In the genomic region with DNA sequence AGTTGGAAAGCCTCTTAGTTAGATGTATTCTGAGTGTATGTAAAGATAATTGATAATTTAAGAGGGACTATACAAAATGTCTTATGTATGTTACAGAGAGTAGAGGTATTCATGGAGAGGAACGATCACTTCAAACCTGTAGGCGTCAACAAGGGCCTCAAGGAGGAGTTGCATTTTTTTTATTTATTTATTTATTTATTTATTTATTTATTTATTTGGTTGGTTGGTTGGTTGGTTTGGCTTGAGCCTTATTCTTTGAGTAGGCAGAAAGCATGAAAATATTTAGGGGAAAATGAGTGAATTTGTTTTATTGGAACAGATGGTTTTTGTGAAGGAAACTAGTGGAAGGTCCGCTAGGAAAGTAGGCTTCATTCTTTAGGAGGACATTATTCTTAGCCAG, we compare ENCODE assay signal across 23 cellular contexts. TPM values are rescaled to one million over a fixed set of nuclear protein-coding genes. Genes with fewer than 3 reads are reported as not detected.
"Had no signal": no experiment of that assay in that cellular context is flagged by ENCODE, and none has a peak within 500 bp of the region (broad histone marks: within the 10 kb centered on the region; RNA-seq: fewer than 3 reads in every experiment).

No MANE protein-coding gene starts in this region.

- DNase-seq: cortex of kidney; effector memory CD8-positive, alpha-beta T cell; head of caudate nucleus; kidney; mesendoderm; midbrain; natural killer cell; occipital lobe; ovary; posterior cingulate gyrus; psoas muscle; right cardiac atrium; spleen; stimulated activated CD4-positive, alpha-beta T cell treated with anti-CD3 and anti-CD28 coated beads, Interleukin-2, amount 100 ng/mL, for 48 hours; stimulated activated naive CD8-positive, alpha-beta T cell treated with anti-CD3 and anti-CD28 coated beads, Interleukin-15, Interleukin-2, amounts not matched to agents 100 U/mL and 50 U/mL, for 24 hours; upper lobe of left lung had no signal

- H3K27me3 ChIP-seq: hepatocyte, ovary, spleen, tibial nerve, upper lobe of left lung had no signal

- H3K36me3 ChIP-seq: ovary, thoracic aorta, upper lobe of left lung had no signal

- H3K4me1 ChIP-seq: upper lobe of left lung had no signal

- H3K4me3 ChIP-seq: hepatocyte, skin epidermis, spleen, thoracic aorta, tibial nerve, upper lobe of left lung had no signal

- H3K27ac ChIP-seq: hepatocyte, ovary, psoas muscle, skin epidermis, spleen, thoracic aorta, tibial nerve, upper lobe of left lung had no signal

- H3K9me3 ChIP-seq: ovary, psoas muscle, spleen, thoracic aorta, tibial nerve, upper lobe of left lung had no signal

RNA-seq across cellular contexts. Expression of gene ANGPTL1, which starts 8.5 kb away (rescaled TPM):
- total RNA-seq: dermis microvascular lymphatic vessel endothelial cell, glomerular endothelial cell, natural killer cell had no signal
- polyA plus RNA-seq: neural cell had no signal
